In genomic region chr9:14690986-14691730, GRCh38 we compare ENCODE assay signal across 14 cellular contexts. TPM values are rescaled to one million over a fixed set of nuclear protein-coding genes. Genes with fewer than 3 reads are reported as not detected.
DNase-seq lines count a peak whose midpoint lies in the region; ATAC-seq, FAIRE-seq and TF ChIP-seq lines count a peak whose summit lies in the region.
"Had no signal": no experiment of that assay in that cellular context is flagged by ENCODE, and none has a peak within 500 bp of the region (broad histone marks: within the 10 kb centered on the region; RNA-seq: fewer than 3 reads in every experiment).

No MANE protein-coding gene starts in this region.

- H2AFZ ChIP-seq in astrocyte (ENCODE audit: low read depth, low read length), result no peak overlapping the region

- peaks cover 8% of the 10 kb centered on the region for H4K20me1 ChIP-seq in astrocyte (ENCODE audit: insufficient read depth, low read length)

- H3K4me3 ChIP-seq in CD4-positive, CD25-positive, alpha-beta regulatory T cell (ENCODE audit: low read depth, low read length), result peak overlapping the region; percentile 86
- no peak overlapping the region for H3K4me3 ChIP-seq in HEK293 (ENCODE audit: low read depth, low read length)
- no peak overlapping the region for H3K4me3 ChIP-seq in astrocyte (ENCODE audit: insufficient read depth, low read depth, low read length)
- no peak overlapping the region for H3K4me3 ChIP-seq in mesendoderm (ENCODE audit: low read length)
- no peak overlapping the region for H3K4me3 ChIP-seq in lower leg skin (ENCODE audit: low read depth, poor library complexity, severe bottlenecking)
- H3K4me3 ChIP-seq: HAP-1 had no signal

- H3K4me2 ChIP-seq in astrocyte (ENCODE audit: low read length) (peak overlapping the region; percentile 93), mesendoderm (ENCODE audit: low read length) (no peak overlapping the region)

- H3K4me3 Mint-ChIP-seq in CD4-positive, CD25-positive, alpha-beta regulatory T cell, result peak overlapping the region; percentile 22 to 84 (median 65)
- H3K4me3 Mint-ChIP-seq in astrocyte (ENCODE audit: unreplicated experiment), result no peak overlapping the region
- H3K4me3 Mint-ChIP-seq in natural killer cell treated with Interleukin-12 subunit alpha and Interleukin-12 subunit beta and Interleukin-15 and Interleukin-18, amount 100 ng/mL, for 72 hours, result peak overlapping the region; percentile 95

- H2BK120ac ChIP-seq in mesendoderm (ENCODE audit: low read depth, low read length), result no peak overlapping the region

- no peak for TF ChIP-seq CTCF in HEK293 (tag by site-specific recombination; IDR thresholded peaks at IDR 0.05)
- no peak for TF ChIP-seq CTCF in astrocyte (IDR thresholded peaks at IDR 0.05; ENCODE audit: insufficient read depth, low read depth, low read length)
- TF ChIP-seq CTCF in lower leg skin (IDR thresholded peaks at IDR 0.05), result no peak

- H3K4me1 ChIP-seq in CD4-positive, CD25-positive, alpha-beta regulatory T cell (ENCODE audit: control insufficient read depth, insufficient read depth, low read length, poor library complexity, severe bottlenecking), result peaks cover 16% of the 10 kb centered on the region
- H3K4me1 ChIP-seq in HEK293 (ENCODE audit: control insufficient read depth, insufficient read depth, low read length), result peaks cover 7% of the 10 kb centered on the region; the same call in 1 of the 2 replicates
- H3K4me1 ChIP-seq in astrocyte (ENCODE audit: insufficient read depth, low read length), result peaks cover 13% of the 10 kb centered on the region
- H3K4me1 ChIP-seq in mesendoderm (ENCODE audit: control insufficient read depth, low read depth, low read length), result no peaks in the 10 kb centered on the region

- intact Hi-C loops in lower leg skin (cut with DNase I; ENCODE audit: low total_unique reads), result no loop called here

- no peak for DNase-seq in CD4-positive, CD25-positive, alpha-beta regulatory T cell
- DNase-seq in astrocyte (ENCODE audit: low read depth) (no peak), mesendoderm (no peak), lower leg skin (ENCODE audit: low spot score in 2 of 2) (no peak), NCI-H2227 treated with DMSO at 0.1 percent for 48 hours (lab: John Stamatoyannopoulos, UW) (no peak)
- no peak for DNase-seq in natural killer cell treated with Interleukin-12 subunit alpha and Interleukin-12 subunit beta and Interleukin-15 and Interleukin-18, amount 100 ng/mL, for 72 hours (ENCODE audit: low spot score)
- no peak for DNase-seq in stimulated activated CD4-positive, alpha-beta T cell treated with anti-CD3 and anti-CD28 coated beads, Interleukin-4, amount 100 ng/mL, for 4 hours
- DNase-seq: activated T-cell treated with anti-CD3 and anti-CD28 coated beads, Interleukin-2, amount 50 U/mL, for 72 hours; IMR-90; NCI-H2029; stimulated activated CD4-positive, alpha-beta T cell treated with anti-CD3 and anti-CD28 coated beads, Interleukin-12 subunit alpha, Interleukin-12 subunit beta, amount 100 ng/mL, for 4 hours; stimulated activated CD8-positive, alpha-beta memory T cell treated with anti-CD3 and anti-CD28 coated beads, Interleukin-4, amount 100 ng/mL, for 48 hours had no signal

- no peak overlapping the region for H2BK15ac ChIP-seq in mesendoderm (replicated peaks; ENCODE audit: low read depth)

- H3K56ac ChIP-seq in mesendoderm (ENCODE audit: low read length), result no peak overlapping the region

- no peak for FAIRE-seq in astrocyte (lab: Jason Lieb, UNC)

- no peaks in the 10 kb centered on the region for H3K36me3 Mint-ChIP-seq in CD4-positive, CD25-positive, alpha-beta regulatory T cell
- peaks cover 5% of the 10 kb centered on the region for H3K36me3 Mint-ChIP-seq in astrocyte (ENCODE audit: low read depth, unreplicated experiment)
- H3K36me3 Mint-ChIP-seq in natural killer cell treated with Interleukin-12 subunit alpha and Interleukin-12 subunit beta and Interleukin-15 and Interleukin-18, amount 100 ng/mL, for 72 hours, result peaks cover 10% of the 10 kb centered on the region

- peaks cover 17 to 52% (median 33%) of the 10 kb centered on the region in 4 donors for H3K4me1 Mint-ChIP-seq in CD4-positive, CD25-positive, alpha-beta regulatory T cell
- H3K4me1 Mint-ChIP-seq in astrocyte (ENCODE audit: low read depth, unreplicated experiment), result peaks cover 4% of the 10 kb centered on the region
- peaks cover 29 to 42% of the 10 kb centered on the region in 2 donors for H3K4me1 Mint-ChIP-seq in natural killer cell treated with Interleukin-12 subunit alpha and Interleukin-12 subunit beta and Interleukin-15 and Interleukin-18, amount 100 ng/mL, for 72 hours (ENCODE audit: low read depth in 2 of 2)

- H3K9ac ChIP-seq in astrocyte (ENCODE audit: low read length) (no peak overlapping the region), mesendoderm (ENCODE audit: low read length) (no peak overlapping the region)

- no peak overlapping the region for H2BK5ac ChIP-seq in mesendoderm (ENCODE audit: low read length)

- no peak for TF ChIP-seq POLR2A in lower leg skin (IDR thresholded peaks at IDR 0.05)

- H3K18ac ChIP-seq in mesendoderm (ENCODE audit: low read length), result no peak overlapping the region

- CTCF ChIA-PET in HEK293 (lab: Yijun Ruan, JAX), result interaction anchor here (0.6 to 1.7 kb wide), 7 partner anchors 38 to 1659 kb away, joined by 3 to 8 read pairs (median 3); no protein-coding TSS in a partner anchor

- H3K27me3 Mint-ChIP-seq in CD4-positive, CD25-positive, alpha-beta regulatory T cell, result no peaks in the 10 kb centered on the region
- no peaks in the 10 kb centered on the region for H3K27me3 Mint-ChIP-seq in astrocyte (ENCODE audit: low read depth, unreplicated experiment)
- H3K27me3 Mint-ChIP-seq in natural killer cell treated with Interleukin-12 subunit alpha and Interleukin-12 subunit beta and Interleukin-15 and Interleukin-18, amount 100 ng/mL, for 72 hours, result no peaks in the 10 kb centered on the region

- no peaks in the 10 kb centered on the region for H3K9me3 ChIP-seq in CD4-positive, CD25-positive, alpha-beta regulatory T cell (ENCODE audit: control insufficient read depth in 2 of 2, low read length in 2 of 2)
- H3K9me3 ChIP-seq in HEK293 (ENCODE audit: control insufficient read depth, insufficient read depth, low read depth, low read length) (no peaks in the 10 kb centered on the region), astrocyte (ENCODE audit: insufficient read depth, low read depth, low read length) (no peaks in the 10 kb centered on the region)
- H3K9me3 ChIP-seq: HAP-1 had no signal

- H3K23ac ChIP-seq in mesendoderm (ENCODE audit: low read length), result no peak overlapping the region

- H3K79me2 ChIP-seq in astrocyte (ENCODE audit: insufficient read depth, low read length) (peaks cover 17% of the 10 kb centered on the region), mesendoderm (ENCODE audit: control insufficient read depth, insufficient read depth, low read length) (peaks cover 1% of the 10 kb centered on the region)

- H3K27ac Mint-ChIP-seq in CD4-positive, CD25-positive, alpha-beta regulatory T cell, result peak overlapping the region in 2 of 3 donors; percentile 27 to 54
- H3K27ac Mint-ChIP-seq in astrocyte (ENCODE audit: unreplicated experiment), result no peak overlapping the region
- H3K27ac Mint-ChIP-seq in natural killer cell treated with Interleukin-12 subunit alpha and Interleukin-12 subunit beta and Interleukin-15 and Interleukin-18, amount 100 ng/mL, for 72 hours, result peak overlapping the region in 1 of 2 donors; percentile 25
- H3K27ac Mint-ChIP-seq: activated T-cell treated with anti-CD3 and anti-CD28 coated beads, Interleukin-2, amount 50 U/mL, for 72 hours had no signal

- H3K27me3 ChIP-seq in CD4-positive, CD25-positive, alpha-beta regulatory T cell (ENCODE audit: control insufficient read depth, insufficient read depth, low read length), result no peaks in the 10 kb centered on the region
- H3K27me3 ChIP-seq in astrocyte (ENCODE audit: insufficient read depth, low read length) (no peaks in the 10 kb centered on the region), mesendoderm (ENCODE audit: insufficient read depth, low read length, poor library complexity) (no peaks in the 10 kb centered on the region)

- no CpG with 5 or more reads among the region's 7 CpGs for WGBS in mesendoderm (ENCODE audit: extremely low coverage, insufficient coverage, low lambda C conversion rate)
- 74 to 83% methylated on average over 7 of the region's 7 CpGs for WGBS in lower leg skin, 2 donors

- no peak overlapping the region for H4K8ac ChIP-seq in mesendoderm (ENCODE audit: low read depth, low read length)

- no peak overlapping the region for H4K5ac ChIP-seq in mesendoderm (ENCODE audit: low read length)

- no peaks in the 10 kb centered on the region for H3K79me1 ChIP-seq in mesendoderm (ENCODE audit: low read length)

- no peaks in the 10 kb centered on the region for H3K9me3 Mint-ChIP-seq in CD4-positive, CD25-positive, alpha-beta regulatory T cell
- no peaks in the 10 kb centered on the region for H3K9me3 Mint-ChIP-seq in astrocyte (ENCODE audit: unreplicated experiment)
- H3K9me3 Mint-ChIP-seq in natural killer cell treated with Interleukin-12 subunit alpha and Interleukin-12 subunit beta and Interleukin-15 and Interleukin-18, amount 100 ng/mL, for 72 hours, result peaks cover 4% of the 10 kb centered on the region
- H3K9me3 Mint-ChIP-seq: activated T-cell treated with anti-CD3 and anti-CD28 coated beads, Interleukin-2, amount 50 U/mL, for 72 hours had no signal

- ATAC-seq in CD4-positive, CD25-positive, alpha-beta regulatory T cell (ENCODE audit: low read depth in 2 of 2), result no peak
- no peak for ATAC-seq in natural killer cell treated with Interleukin-12 subunit alpha and Interleukin-12 subunit beta and Interleukin-15 and Interleukin-18, amount 100 ng/mL, for 72 hours
- ATAC-seq: activated T-cell treated with anti-CD3 and anti-CD28 coated beads, Interleukin-2, amount 50 U/mL, for 72 hours had no signal

- H3K27ac ChIP-seq in CD4-positive, CD25-positive, alpha-beta regulatory T cell (ENCODE audit: insufficient read depth, low read length, poor library complexity, severe bottlenecking), result no peak overlapping the region
- H3K27ac ChIP-seq in HEK293 (ENCODE audit: extremely low read depth, low read depth, low read length) (no peak overlapping the region), astrocyte (ENCODE audit: low read depth, low read length) (no peak overlapping the region), mesendoderm (ENCODE audit: low read depth, low read length) (no peak overlapping the region)

- H3K36me3 ChIP-seq in CD4-positive, CD25-positive, alpha-beta regulatory T cell (ENCODE audit: control insufficient read depth, insufficient read depth, low read length), result peaks cover 14% of the 10 kb centered on the region
- H3K36me3 ChIP-seq in HEK293 (ENCODE audit: control insufficient read depth in 2 of 2, insufficient read depth in 1 of 2, low read length in 2 of 2) (peaks cover 0 to 20% of the 10 kb centered on the region in 2 experiments; a peak in 1 of 3 replicates), astrocyte (ENCODE audit: insufficient read depth, low read length) (peaks cover 4% of the 10 kb centered on the region), mesendoderm (ENCODE audit: control insufficient read depth, insufficient read depth, low read length) (peaks cover 3% of the 10 kb centered on the region)

- no peak overlapping the region for H3K4ac ChIP-seq in mesendoderm (ENCODE audit: low read depth, low read length)

- H2AK5ac ChIP-seq in mesendoderm (ENCODE audit: low read length), result no peak overlapping the region

- POLR2A ChIA-PET in HEK293 (lab: Yijun Ruan, JAX), result no interaction called here

RNA-seq across cellular contexts. Expression of gene ZDHHC21, which starts 2.1 kb away (rescaled TPM):
- 6.0 TPM for total RNA-seq in CD4-positive, CD25-positive, alpha-beta regulatory T cell
- 1 to 10 TPM in 2 of 4 donors, under 1 TPM in 2; 0.61 to 1.1 (median 1.0) TPM for polyA plus RNA-seq in CD4-positive, CD25-positive, alpha-beta regulatory T cell
- total RNA-seq in astrocyte (9.8 and 10.2 TPM in 2 replicates), lower leg skin (10 to 100 TPM in 1 of 4 donors, 1 to 10 TPM in 3; 4.6 to 10.2 (median 7.7) TPM)
- 10 to 100 TPM; 12.0 to 12.8 TPM for total RNA-seq in natural killer cell treated with Interleukin-12 subunit alpha and Interleukin-12 subunit beta and Interleukin-15 and Interleukin-18, amount 100 ng/mL, for 72 hours
- polyA plus RNA-seq in mesendoderm (2013, experiment 1 of 2), result 4.9 TPM
- polyA plus RNA-seq in mesendoderm (2013, experiment 2 of 2), result 5.0 TPM

RNA-seq across cellular contexts. Expression of gene CER1, which starts 31.4 kb away (rescaled TPM):
- total RNA-seq in CD4-positive, CD25-positive, alpha-beta regulatory T cell, result not detected
- polyA plus RNA-seq in CD4-positive, CD25-positive, alpha-beta regulatory T cell, result not detected
- total RNA-seq in astrocyte (2.2 and 2.8 TPM in 2 replicates), lower leg skin (not detected)
- not detected for total RNA-seq in natural killer cell treated with Interleukin-12 subunit alpha and Interleukin-12 subunit beta and Interleukin-15 and Interleukin-18, amount 100 ng/mL, for 72 hours
- 779 TPM for polyA plus RNA-seq in mesendoderm (2013, experiment 1 of 2)
- polyA plus RNA-seq in mesendoderm (2013, experiment 2 of 2), result 727 TPM
- total RNA-seq: activated T-cell treated with anti-CD3 and anti-CD28 coated beads, Interleukin-2, amount 50 U/mL, for 72 hours; IMR-90 had no signal
- polyA plus RNA-seq: IMR-90 had no signal
